Comparison of ENCODE assay signal across 8 cellular contexts in genomic region chr2:69436937-69437750, GRCh38. TPM values are rescaled to one million over a fixed set of nuclear protein-coding genes. Genes with fewer than 3 reads are reported as not detected.
A peak's percentile ranks its signal among the peaks of the same experiment; 100 is the strongest.
DNase-seq lines count a peak whose midpoint lies in the region; ATAC-seq and TF ChIP-seq lines count a peak whose summit lies in the region.

Gene NFU1 (minus strand): TSS chr2:69437435. CDS start chr2:69437422, 13 bp downstream.

- peaks cover 4% of the 10 kb centered on the region for H3K9me3 Mint-ChIP-seq in activated CD4-positive, alpha-beta T cell treated with anti-CD3 and anti-CD28 coated beads, Interleukin-2, amount 10 ng/mL, durations not matched to agents 24 days and 14 days

- DNase-seq in C1 segment of cervical spinal cord (lab: John Stamatoyannopoulos, UW) (peak; percentile 51 to 97 (median 90)), NCI-H526 treated with DMSO at 0.1 percent for 48 hours (lab: John Stamatoyannopoulos, UW) (peak; percentile 84), coronary artery (ENCODE audit: low spot score) (peak; percentile 96), left kidney (ENCODE audit: low read depth, low spot score) (peak; percentile 98)
- peak; percentile 95 for DNase-seq in activated CD4-positive, alpha-beta T cell treated with anti-CD3 and anti-CD28 coated beads, Interleukin-2, amount 10 ng/mL, durations not matched to agents 24 days and 14 days
- peak; percentile 88 to 91 for DNase-seq in stimulated activated CD4-positive, alpha-beta T cell treated with anti-CD3 and anti-CD28 coated beads, Interleukin-2, amount 100 ng/mL, for 24 hours

- H3K27ac ChIP-seq in coronary artery, result peak within 1 kb of the TSS; percentile 95 to 99

- peak within 1 kb of the TSS; percentile 95 for H3K4me3 Mint-ChIP-seq in activated CD4-positive, alpha-beta T cell treated with anti-CD3 and anti-CD28 coated beads, Interleukin-2, amount 10 ng/mL, durations not matched to agents 24 days and 14 days

- H3K27ac Mint-ChIP-seq in activated CD4-positive, alpha-beta T cell treated with anti-CD3 and anti-CD28 coated beads, Interleukin-2, amount 10 ng/mL, durations not matched to agents 24 days and 14 days, result peak within 1 kb of the TSS; percentile 98

- no peaks in the 10 kb centered on the region for H3K27me3 Mint-ChIP-seq in activated CD4-positive, alpha-beta T cell treated with anti-CD3 and anti-CD28 coated beads, Interleukin-2, amount 10 ng/mL, durations not matched to agents 24 days and 14 days

- TF ChIP-seq CTCF in coronary artery (IDR thresholded peaks at IDR 0.05), result peak; percentile 45

- H3K4me1 Mint-ChIP-seq in activated CD4-positive, alpha-beta T cell treated with anti-CD3 and anti-CD28 coated beads, Interleukin-2, amount 10 ng/mL, durations not matched to agents 24 days and 14 days, result peaks cover 17% of the 10 kb centered on the region

- peak within 1 kb of the TSS; percentile 99 for H3K4me3 ChIP-seq in coronary artery

- peak; percentile 96 for ATAC-seq in GM19324 (IDR thresholded peaks at IDR 0.05; ENCODE audit: low FRiP score, unreplicated experiment)
- ATAC-seq in HG03469 (IDR thresholded peaks at IDR 0.05; ENCODE audit: unreplicated experiment), result peak; percentile 94

- intact Hi-C loops in activated CD4-positive, alpha-beta T cell treated with anti-CD3 and anti-CD28 coated beads, Interleukin-2, amount 10 ng/mL, durations not matched to agents 24 days and 14 days (cut with micrococcal nuclease), result loop anchor here (1.0 to 5.0 kb wide), 7 partner anchors 16 to 392 kb away; partner anchors contain the start of genes GFPT1 and GMCL1

- H3K36me3 Mint-ChIP-seq in activated CD4-positive, alpha-beta T cell treated with anti-CD3 and anti-CD28 coated beads, Interleukin-2, amount 10 ng/mL, durations not matched to agents 24 days and 14 days (ENCODE audit: low read depth), result peaks cover 4% of the 10 kb centered on the region

RNA-seq across cellular contexts. Expression of gene NFU1, which starts in this region (rescaled TPM):
- 30.4 and 32.3 TPM in 2 replicates for total RNA-seq in activated CD4-positive, alpha-beta T cell treated with anti-CD3 and anti-CD28 coated beads, Interleukin-2, amount 10 ng/mL, durations not matched to agents 24 days and 14 days

Comparison
In these comparisons a context has a peak if more than half of its experiments do, and no peak if none do; other contexts are left out.
1. Peak in every context shown above with its lines: DNase-seq, ATAC-seq, H3K4me3 ChIP-seq and H3K27ac ChIP-seq.